ENCODE assay signal across 16 cellular contexts in the genomic region with DNA sequence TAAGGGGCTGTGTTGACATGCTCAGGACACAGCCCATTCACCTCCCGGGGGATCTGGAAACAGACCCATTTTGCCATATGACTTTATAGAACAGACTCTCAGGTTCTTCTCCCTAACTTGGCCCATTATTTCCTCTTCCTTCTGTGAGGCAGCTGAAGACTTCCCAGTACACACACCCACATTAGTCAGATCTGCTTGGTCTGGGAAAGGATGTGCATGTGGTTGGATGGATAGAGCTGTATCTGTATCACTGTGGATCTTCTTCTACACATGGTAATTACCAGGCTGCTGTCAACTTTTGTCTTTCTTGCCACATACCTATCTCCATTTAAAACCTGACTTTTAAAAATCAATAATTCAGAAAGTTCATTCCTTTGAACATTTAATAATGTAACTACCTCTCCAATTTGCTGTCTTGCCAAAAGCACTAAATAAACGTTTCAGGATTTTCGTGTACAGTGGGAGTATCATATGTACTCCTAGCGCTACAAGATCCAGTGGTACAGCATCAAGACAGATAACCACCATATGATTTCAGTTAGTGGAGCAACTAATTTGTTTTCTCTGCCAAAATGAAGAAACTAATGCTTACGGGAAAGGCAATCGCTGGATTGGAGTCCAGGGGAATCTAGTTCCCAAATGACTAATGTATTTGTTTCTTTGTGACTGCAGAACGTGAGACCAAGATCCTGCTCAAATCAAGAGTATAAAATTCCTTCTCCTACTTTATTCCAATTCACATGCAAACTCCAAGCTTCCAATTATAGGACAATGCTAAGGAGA.
DNase-seq lines count a peak whose midpoint lies in the region; ATAC-seq, FAIRE-seq and TF ChIP-seq lines count a peak whose summit lies in the region.
"Had no signal": no experiment of that assay in that cellular context is flagged by ENCODE, and none has a peak within 500 bp of the region (broad histone marks: within the 10 kb centered on the region; RNA-seq: fewer than 3 reads in every experiment).

No MANE protein-coding gene starts in this region.

- no peak for TF ChIP-seq CTCF in mammary epithelial cell (conservative IDR thresholded peaks at IDR 0.05 in 1 of 2, IDR thresholded peaks at IDR 0.05 in 1 of 2; ENCODE audit: extremely low read depth in 1 of 2, insufficient read depth in 1 of 2, low read depth in 1 of 2, low read length in 2 of 2)
- TF ChIP-seq CTCF in breast epithelium (IDR thresholded peaks at IDR 0.05), result no peak
- TF ChIP-seq CTCF in astrocyte (IDR thresholded peaks at IDR 0.05; ENCODE audit: insufficient read depth, low read depth, low read length), result no peak
- TF ChIP-seq CTCF in left lung (IDR thresholded peaks at IDR 0.05), result no peak
- TF ChIP-seq CTCF in vagina (IDR thresholded peaks at IDR 0.05), result no peak

- no peak overlapping the region for H3K4me3 Mint-ChIP-seq in astrocyte (ENCODE audit: unreplicated experiment)
- H3K4me3 Mint-ChIP-seq: activated naive CD8-positive, alpha-beta T cell had no signal

- 80% methylated on average over 7 of the region's 7 CpGs for WGBS in mammary epithelial cell (ENCODE audit: low coverage, missing lambda C conversion rate)

- dilution Hi-C loops in mammary epithelial cell (cut with HindIII; ENCODE audit: low sequenced_read_pairs), result no loop called here

- H3K9ac ChIP-seq in mammary epithelial cell (ENCODE audit: insufficient read depth, low read length) (no peak overlapping the region), astrocyte (ENCODE audit: low read length) (no peak overlapping the region)

- FAIRE-seq in astrocyte (lab: Jason Lieb, UNC), result peak; percentile 96
- FAIRE-seq: RCC 7860 had no signal

- no peaks in the 10 kb centered on the region for H3K27me3 ChIP-seq in mammary epithelial cell (ENCODE audit: insufficient read depth, low read length)
- H3K27me3 ChIP-seq in breast epithelium, result peaks cover 0 to 30% of the 10 kb centered on the region in 2 donors
- no peaks in the 10 kb centered on the region for H3K27me3 ChIP-seq in astrocyte (ENCODE audit: insufficient read depth, low read length)
- H3K27me3 ChIP-seq in left lung, result no peaks in the 10 kb centered on the region
- H3K27me3 ChIP-seq in vagina, result no peaks in the 10 kb centered on the region
- H3K27me3 ChIP-seq: BE2C, upper lobe of left lung had no signal

- no peak overlapping the region for H3K4me3 ChIP-seq in mammary epithelial cell (replicated peaks in 1 of 3; ENCODE audit: insufficient read depth in 1 of 3, low read depth in 2 of 3, low read length in 3 of 3)
- no peak overlapping the region for H3K4me3 ChIP-seq in breast epithelium
- H3K4me3 ChIP-seq in astrocyte (ENCODE audit: insufficient read depth, low read depth, low read length), result no peak overlapping the region
- no peak overlapping the region for H3K4me3 ChIP-seq in left lung
- no peak overlapping the region for H3K4me3 ChIP-seq in vagina
- H3K4me3 ChIP-seq: upper lobe of left lung had no signal

- no peak overlapping the region for H2AFZ ChIP-seq in mammary epithelial cell (ENCODE audit: low read depth, low read length)
- no peak overlapping the region for H2AFZ ChIP-seq in astrocyte (ENCODE audit: low read depth, low read length)

- H3K79me2 ChIP-seq in mammary epithelial cell (ENCODE audit: insufficient read depth, low read length), result peaks cover 96% of the 10 kb centered on the region
- peaks cover 15% of the 10 kb centered on the region for H3K79me2 ChIP-seq in astrocyte (ENCODE audit: insufficient read depth, low read length)

- no peak overlapping the region for H3K4me2 ChIP-seq in mammary epithelial cell (ENCODE audit: insufficient read depth, low read depth, low read length)
- no peak overlapping the region for H3K4me2 ChIP-seq in astrocyte (ENCODE audit: low read length)

- H4K20me1 ChIP-seq in mammary epithelial cell (ENCODE audit: insufficient read depth, low read length) (no peaks in the 10 kb centered on the region), astrocyte (ENCODE audit: insufficient read depth, low read length) (no peaks in the 10 kb centered on the region)

- DNase-seq in mammary epithelial cell (peak; percentile 39), breast epithelium (ENCODE audit: low spot score in 2 of 2) (no peak), astrocyte (ENCODE audit: low read depth) (no peak), left lung (no peak), vagina (ENCODE audit: extremely low spot score in 2 of 2) (no peak), COLO829 (ENCODE audit: low spot score) (no peak), LoVo (ENCODE audit: low spot score) (no peak), NCI-H82 treated with DMSO at 0.1 percent for 48 hours (lab: John Stamatoyannopoulos, UW; ENCODE audit: unreplicated experiment) (no peak)
- DNase-seq: activated CD8-positive, alpha-beta memory T cell treated with anti-CD3 and anti-CD28 coated beads for 24 hours; BE2C; NCI-H1436; NCI-H510A treated with DMSO at 0.1 percent for 48 hours; T1000; upper lobe of left lung had no signal

- no peak overlapping the region for H3K27ac ChIP-seq in mammary epithelial cell (ENCODE audit: insufficient read depth, low read depth, low read length)
- H3K27ac ChIP-seq in breast epithelium, result peak overlapping the region in 1 of 2 donors; percentile 82
- H3K27ac ChIP-seq in astrocyte (ENCODE audit: low read depth, low read length), result no peak overlapping the region
- H3K27ac ChIP-seq in left lung, result no peak overlapping the region
- H3K27ac ChIP-seq in vagina, result peak overlapping the region; percentile 47
- H3K27ac ChIP-seq: upper lobe of left lung had no signal

- H3K4me1 Mint-ChIP-seq in astrocyte (ENCODE audit: low read depth, unreplicated experiment), result peaks cover 16% of the 10 kb centered on the region

- H3K9me3 ChIP-seq in mammary epithelial cell (replicated peaks; ENCODE audit: insufficient read depth, low read length), result no peaks in the 10 kb centered on the region
- H3K9me3 ChIP-seq in breast epithelium, result no peaks in the 10 kb centered on the region
- no peaks in the 10 kb centered on the region for H3K9me3 ChIP-seq in astrocyte (ENCODE audit: insufficient read depth, low read depth, low read length)
- no peaks in the 10 kb centered on the region for H3K9me3 ChIP-seq in left lung
- H3K9me3 ChIP-seq in vagina, result no peaks in the 10 kb centered on the region
- H3K9me3 ChIP-seq: BE2C, upper lobe of left lung had no signal

- no peak overlapping the region for H3K27ac Mint-ChIP-seq in astrocyte (ENCODE audit: unreplicated experiment)

- BruUV-seq in mammary epithelial cell (replicated peaks; lab: Mats Ljungman, UMichigan), result no TSS peak

- H3K9me3 Mint-ChIP-seq in astrocyte (ENCODE audit: unreplicated experiment), result no peaks in the 10 kb centered on the region

- peaks cover 3% of the 10 kb centered on the region for H3K36me3 ChIP-seq in mammary epithelial cell (ENCODE audit: insufficient read depth, low read length)
- no peaks in the 10 kb centered on the region for H3K36me3 ChIP-seq in breast epithelium
- no peaks in the 10 kb centered on the region for H3K36me3 ChIP-seq in astrocyte (ENCODE audit: insufficient read depth, low read length)
- peaks cover 0 to 4% of the 10 kb centered on the region in 2 donors for H3K36me3 ChIP-seq in left lung
- H3K36me3 ChIP-seq in vagina, result no peaks in the 10 kb centered on the region
- H3K36me3 ChIP-seq: BE2C, upper lobe of left lung had no signal

- H3K4me1 ChIP-seq in mammary epithelial cell (ENCODE audit: insufficient read depth, low read length), result no peaks in the 10 kb centered on the region
- H3K4me1 ChIP-seq in breast epithelium, result no peaks in the 10 kb centered on the region
- H3K4me1 ChIP-seq in astrocyte (ENCODE audit: insufficient read depth, low read length), result no peaks in the 10 kb centered on the region
- no peaks in the 10 kb centered on the region for H3K4me1 ChIP-seq in left lung
- H3K4me1 ChIP-seq in vagina, result no peaks in the 10 kb centered on the region
- H3K4me1 ChIP-seq: BE2C, upper lobe of left lung had no signal

- no peaks in the 10 kb centered on the region for H3K27me3 Mint-ChIP-seq in astrocyte (ENCODE audit: low read depth, unreplicated experiment)
- H3K27me3 Mint-ChIP-seq: activated naive CD8-positive, alpha-beta T cell had no signal

- peaks cover 10% of the 10 kb centered on the region for H3K36me3 Mint-ChIP-seq in astrocyte (ENCODE audit: low read depth, unreplicated experiment)

- intact Hi-C loops in mammary epithelial cell (cut with micrococcal nuclease), result no loop called here
- intact Hi-C loops in breast epithelium (cut with DNase I; ENCODE audit: low total_unique reads), result no loop called here
- intact Hi-C loops in left lung (cut with DNase I), result no loop called here
- intact Hi-C loops in vagina (cut with DNase I), result no loop called here

- in situ Hi-C loops in mammary epithelial cell (cut with MboI; ENCODE audit: low sequenced_read_pairs in 2 of 2), result no loop called here

- ATAC-seq in left lung, result peak; percentile 30

- TF ChIP-seq POLR2A in breast epithelium (IDR thresholded peaks at IDR 0.05) (no peak), vagina (IDR thresholded peaks at IDR 0.05) (no peak)

- CTCF ChIA-PET in mammary epithelial cell (lab: Charles Lee; ENCODE audit: low non-redundant PET), result no interaction called here
